8 cellular contexts compared by ENCODE assay signal in genomic region chr3:141561426-141562034, GRCh38.
DNase-seq lines count a peak whose midpoint lies in the region; ATAC-seq and TF ChIP-seq lines count a peak whose summit lies in the region.

No MANE protein-coding gene starts in this region.

- DNase-seq in A172 (ENCODE audit: low spot score) (peak; percentile 50), DND-41 (peak; percentile 38), NCI-H128 (lab: John Stamatoyannopoulos, UW; ENCODE audit: unreplicated experiment) (peak; percentile 21), T-helper 9 cell (peak; percentile 13), epithelial cell of proximal tubule (ENCODE audit: low read depth) (peak; percentile 25)

- no peaks in the 10 kb centered on the region for H4K20me1 ChIP-seq in DND-41 (ENCODE audit: insufficient read depth, low read length)

- peaks cover 15% of the 10 kb centered on the region for H3K36me3 Mint-ChIP-seq in nephron (ENCODE audit: low read depth)

- no peak overlapping the region for H3K4me3 Mint-ChIP-seq in nephron

- H3K4me2 ChIP-seq in DND-41 (ENCODE audit: insufficient read depth, low read length), result no peak overlapping the region

- H3K27me3 ChIP-seq in DND-41 (ENCODE audit: insufficient read depth, low read length, poor library complexity), result no peaks in the 10 kb centered on the region

- no peak overlapping the region for H3K27ac ChIP-seq in DND-41 (ENCODE audit: low read length)

- 0 out of 2 replicates have a peak, but pooled peaks cover 4% of the 10 kb centered on the region for H3K79me2 ChIP-seq in DND-41 (ENCODE audit: insufficient read depth, low read length)

- H3K4me3 ChIP-seq in DND-41 (ENCODE audit: low read depth in 1 of 2, low read length in 2 of 2) (no peak overlapping the region), epithelial cell of proximal tubule (ENCODE audit: low read depth, low read length) (no peak overlapping the region)

- H3K9me3 Mint-ChIP-seq in nephron, result no peaks in the 10 kb centered on the region

- ATAC-seq in DND-41 (ENCODE audit: insufficient read depth, low read depth) (peak; percentile 58; the same call in 1 of the 3 replicates), GM21526 (IDR thresholded peaks at IDR 0.05; ENCODE audit: low FRiP score, unreplicated experiment) (no peak), GM19467 (IDR thresholded peaks at IDR 0.05; ENCODE audit: unreplicated experiment) (no peak)

- H3K27me3 Mint-ChIP-seq in nephron (ENCODE audit: low read depth), result no peaks in the 10 kb centered on the region

- no peak overlapping the region for H2AFZ ChIP-seq in DND-41 (ENCODE audit: low read depth, low read length)

- H3K4me1 ChIP-seq in DND-41 (ENCODE audit: insufficient read depth, low read length), result no peaks in the 10 kb centered on the region

- TF ChIP-seq CTCF in DND-41 (IDR thresholded peaks at IDR 0.05; ENCODE audit: borderline replicate concordance, extremely low read depth, low read length, poor library complexity, severe bottlenecking), result peak; percentile 91
- peak; percentile 97 for TF ChIP-seq CTCF in epithelial cell of proximal tubule (conservative IDR thresholded peaks at IDR 0.05; ENCODE audit: low read depth, low read length)
- peak; percentile 85 to 98 (median 87) for TF ChIP-seq CTCF in nephron (IDR thresholded peaks at IDR 0.05; ENCODE audit: unreplicated experiment in 3 of 3)

- H3K27ac Mint-ChIP-seq in nephron, result peak overlapping the region in 2 of 3 experiments; percentile 42 to 47

- no peaks in the 10 kb centered on the region for H3K9me3 ChIP-seq in DND-41 (ENCODE audit: insufficient read depth, low read length, severe bottlenecking)

- H3K4me1 Mint-ChIP-seq in nephron, result no peaks in the 10 kb centered on the region

- H3K9ac ChIP-seq in DND-41 (ENCODE audit: low read depth, low read length), result no peak overlapping the region

- H3K36me3 ChIP-seq in DND-41 (ENCODE audit: insufficient read depth, low read length), result peaks cover 81% of the 10 kb centered on the region
